8 cellular contexts compared by ENCODE assay signal in the genomic region with DNA sequence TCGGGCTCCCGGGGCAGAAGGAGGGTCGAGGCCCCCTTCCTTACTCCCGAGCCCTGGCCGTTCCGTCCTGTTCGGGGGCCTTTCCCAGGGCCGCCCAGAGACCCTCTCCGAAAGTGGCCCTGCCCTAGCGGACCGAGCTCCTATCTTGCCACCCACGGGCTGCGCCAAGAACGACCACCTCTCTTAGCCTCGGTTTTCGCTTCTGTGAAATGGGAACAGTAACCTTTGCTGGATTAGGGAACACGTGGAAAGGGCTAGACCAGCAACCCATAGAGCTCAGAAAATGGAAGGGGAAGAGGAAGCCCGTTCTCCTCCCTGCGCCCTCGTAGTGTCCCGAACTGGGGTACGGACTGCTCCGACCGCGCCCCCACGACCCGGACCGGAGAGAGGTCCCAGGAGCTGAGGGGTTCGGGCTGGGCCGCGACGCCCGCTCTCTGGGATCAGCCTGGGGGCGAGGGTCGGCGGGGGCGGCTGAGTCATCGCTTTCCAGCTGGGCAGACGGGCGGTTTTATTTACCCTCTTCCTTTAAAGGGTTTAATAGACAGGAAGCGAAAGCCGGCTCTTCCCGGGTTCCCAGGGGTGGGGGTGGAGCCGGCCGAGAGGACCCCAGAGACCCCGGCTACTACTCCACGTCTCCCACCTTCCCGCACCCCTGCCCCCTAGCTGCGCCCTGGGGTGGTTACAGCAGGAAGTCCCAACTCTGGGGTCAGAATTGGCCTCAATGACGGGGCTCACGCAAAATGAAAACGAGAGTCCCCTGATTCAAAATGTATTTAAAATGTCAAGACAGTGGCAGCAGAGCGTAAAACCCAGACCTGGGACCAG. TPM values are rescaled to one million over a fixed set of nuclear protein-coding genes. Genes with fewer than 3 reads are reported as not detected.
DNase-seq lines count a peak whose midpoint lies in the region; ATAC-seq and TF ChIP-seq lines count a peak whose summit lies in the region.

No MANE protein-coding gene starts in this region.

- H4K20me1 ChIP-seq in Karpas-422 (ENCODE audit: insufficient read depth, low read depth, low read length): 0 out of 2 replicates have a peak, but pooled peaks cover 6% of the 10 kb centered on the region

- H3K9me3 ChIP-seq in Karpas-422 (ENCODE audit: low read length): no peaks in the 10 kb centered on the region
- H3K9me3 ChIP-seq in neutrophil: no peaks in the 10 kb centered on the region

- TF ChIP-seq CTCF in fibroblast of the aortic adventitia (IDR thresholded peaks at IDR 0.05; ENCODE audit: insufficient read depth, low read length) (peak; percentile 63), neutrophil (IDR thresholded peaks at IDR 0.05) (no peak)

- H3K27ac ChIP-seq in Karpas-422 (ENCODE audit: low read length) (no peak overlapping the region), neutrophil (no peak overlapping the region)

- H2AFZ ChIP-seq in Karpas-422 (ENCODE audit: low read length): no peak overlapping the region

- no peaks in the 10 kb centered on the region for H3K4me1 ChIP-seq in Karpas-422 (ENCODE audit: low read length)
- H3K4me1 ChIP-seq in neutrophil (ENCODE audit: control insufficient read depth in 1 of 2, insufficient read depth in 1 of 2, low read depth in 1 of 2, low read length in 1 of 2): peaks cover 28 to 40% of the 10 kb centered on the region in 2 experiments

- H3K36me3 ChIP-seq in Karpas-422 (ENCODE audit: insufficient read depth, low read length) (no peaks in the 10 kb centered on the region), neutrophil (no peaks in the 10 kb centered on the region)

- H3K27me3 ChIP-seq in Karpas-422 (ENCODE audit: low read length) (no peaks in the 10 kb centered on the region), neutrophil (peaks cover 68% of the 10 kb centered on the region)

- no peak overlapping the region for H3K4me3 ChIP-seq in Karpas-422 (ENCODE audit: low read length)
- peak overlapping the region; percentile 74 for H3K4me3 ChIP-seq in fibroblast of the aortic adventitia (ENCODE audit: low read depth, low read length)
- peak overlapping the region; percentile 30 to 52 for H3K4me3 ChIP-seq in neutrophil (ENCODE audit: low read depth in 1 of 2, low read length in 1 of 2)

- H3K9me2 ChIP-seq in Karpas-422 (replicated peaks; ENCODE audit: insufficient read depth, low read length): no peaks in the 10 kb centered on the region

- H3K4me2 ChIP-seq in Karpas-422 (ENCODE audit: low read depth, low read length, poor library complexity, severe bottlenecking): no peak overlapping the region

- DNase-seq in AG08395 (ENCODE audit: low spot score): peak; percentile 34
- peak; percentile 58 for DNase-seq in Karpas-422
- DNase-seq in activated CD4-positive, alpha-beta T cell treated with anti-CD3 and anti-CD28 coated beads, Interleukin-2, amount 50 U/mL, for 48 hours: peak; percentile 55 to 61
- peak; percentile 25 for DNase-seq in fibroblast of the aortic adventitia (ENCODE audit: low read depth)
- DNase-seq in KBM-7: no peak
- no peak for DNase-seq in AG20443 (ENCODE audit: low spot score)

- in situ Hi-C loops in KBM-7 (cut with MboI; ENCODE audit: low pct_unique_long_range_greater_than_20kb, low sequenced_read_pairs): no loop called here

- H3K79me2 ChIP-seq in Karpas-422 (ENCODE audit: low read length): no peaks in the 10 kb centered on the region

- H3K9ac ChIP-seq in Karpas-422 (ENCODE audit: low read length): no peak overlapping the region

- ATAC-seq in GM18502 (IDR thresholded peaks at IDR 0.05; ENCODE audit: poor library complexity, unreplicated experiment): peak; percentile 38

RNA-seq across cellular contexts. Expression of gene PHLDA2, which starts 0.9 kb away (rescaled TPM):
- total RNA-seq in Karpas-422 (2014; rRNA removed; shearing (Covaris generic); ENCODE audit: low replicate concordance): 0.25 TPM in 1 of 2 replicates, not detected in the other
- total RNA-seq in fibroblast of the aortic adventitia (ENCODE audit: low replicate concordance): 1.2 and 3.8 TPM in 2 replicates

RNA-seq across cellular contexts. Expression of gene CDKN1C, which starts 44.5 kb away (rescaled TPM):
- total RNA-seq in Karpas-422 (2014; rRNA removed; shearing (Covaris generic); ENCODE audit: low replicate concordance): not detected in 2 replicates
- 4.2 and 76.6 TPM in 2 replicates for total RNA-seq in fibroblast of the aortic adventitia (ENCODE audit: low replicate concordance)

Comparison
In these comparisons a context has a peak if more than half of its experiments do, and no peak if none do; other contexts are left out.
1. DNase-seq: peak in AG08395 (single experiment), Karpas-422 (single experiment), activated CD4-positive, alpha-beta T cell treated with anti-CD3 and anti-CD28 coated beads, Interleukin-2, amount 50 U/mL, for 48 hours (2 of 2) and fibroblast of the aortic adventitia (single experiment); none in KBM-7 (single experiment) and AG20443 (single experiment).